18 cellular contexts compared by ENCODE assay signal in the genomic region with DNA sequence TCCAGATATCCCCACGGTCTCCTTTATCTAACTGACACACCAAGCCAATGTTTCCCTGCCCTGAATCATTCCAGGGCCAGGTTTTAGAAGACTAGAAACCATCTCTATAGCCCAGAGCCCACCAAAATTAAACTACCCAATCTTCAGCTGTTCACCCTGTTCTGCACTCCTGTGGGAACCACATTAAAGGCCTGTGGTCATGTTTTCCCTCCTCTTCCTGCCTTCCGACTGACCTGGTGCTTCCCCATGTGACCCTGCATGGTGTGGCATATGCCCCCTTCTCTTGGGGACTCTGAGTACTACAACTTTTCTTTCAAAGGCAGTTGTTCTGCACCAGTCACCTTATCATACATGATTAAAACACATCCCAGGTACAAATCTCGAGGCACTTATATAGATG.
DNase-seq lines count a peak whose midpoint lies in the region; ATAC-seq and TF ChIP-seq lines count a peak whose summit lies in the region.
"Had no signal": no experiment of that assay in that cellular context is flagged by ENCODE, and none has a peak within 500 bp of the region (broad histone marks: within the 10 kb centered on the region; RNA-seq: fewer than 3 reads in every experiment).

No MANE protein-coding gene starts in this region.

- H3K27me3 ChIP-seq in DND-41 (ENCODE audit: insufficient read depth, low read length, poor library complexity) (no peaks in the 10 kb centered on the region), right cardiac atrium (ENCODE audit: control insufficient read depth, insufficient read depth) (no peaks in the 10 kb centered on the region), H7 (ENCODE audit: control insufficient read depth, insufficient read depth, low read length) (no peaks in the 10 kb centered on the region)

- H3K4me1 ChIP-seq in DND-41 (ENCODE audit: insufficient read depth, low read length) (peaks cover 61% of the 10 kb centered on the region), right cardiac atrium (ENCODE audit: control insufficient read depth, insufficient read depth, low read length) (no peaks in the 10 kb centered on the region)

- H3K4me3 ChIP-seq in DND-41 (ENCODE audit: low read depth in 1 of 2, low read length in 2 of 2): no peak overlapping the region
- no peak overlapping the region for H3K4me3 ChIP-seq in right cardiac atrium (ENCODE audit: low read length)
- no peak overlapping the region for H3K4me3 ChIP-seq in H7 (ENCODE audit: insufficient read depth, low read depth, low read length)
- no peak overlapping the region for H3K4me3 ChIP-seq in coronary artery
- H3K4me3 ChIP-seq: GM23338 had no signal

- peaks cover 5% of the 10 kb centered on the region for H3K36me3 Mint-ChIP-seq in activated naive CD8-positive, alpha-beta T cell
- H3K36me3 Mint-ChIP-seq in activated naive CD8-positive, alpha-beta T cell treated with anti-CD3 and anti-CD28 coated beads, Interleukin-2, amount 50 U/mL, for 24 hours (ENCODE audit: low read depth): peaks cover 10% of the 10 kb centered on the region
- peaks cover 1% of the 10 kb centered on the region for H3K36me3 Mint-ChIP-seq in central memory CD8-positive, alpha-beta T cell (ENCODE audit: insufficient read depth)

- H3K27ac ChIP-seq in DND-41 (ENCODE audit: low read length): peak overlapping the region; percentile 3; the same call in 1 of the 2 replicates
- H3K27ac ChIP-seq in right cardiac atrium (ENCODE audit: low read length): no peak overlapping the region
- no peak overlapping the region for H3K27ac ChIP-seq in coronary artery
- H3K27ac ChIP-seq: KMS-11 had no signal

- ATAC-seq in activated naive CD8-positive, alpha-beta T cell treated with anti-CD3 and anti-CD28 coated beads, Interleukin-2, amount 50 U/mL, for 24 hours: no peak
- ATAC-seq in DND-41 (ENCODE audit: insufficient read depth, low read depth) (peak; percentile 21), right cardiac atrium (no peak)
- ATAC-seq in central memory CD8-positive, alpha-beta T cell (replicated peaks; ENCODE audit: extremely low read depth, poor library complexity, severe bottlenecking): no peak
- ATAC-seq: GM23338, Right ventricle myocardium inferior had no signal

- no peak overlapping the region for H3K4me3 Mint-ChIP-seq in activated naive CD8-positive, alpha-beta T cell
- no peak overlapping the region for H3K4me3 Mint-ChIP-seq in activated naive CD8-positive, alpha-beta T cell treated with anti-CD3 and anti-CD28 coated beads, Interleukin-2, amount 50 U/mL, for 24 hours
- H3K4me3 Mint-ChIP-seq in central memory CD8-positive, alpha-beta T cell: no peak overlapping the region
- H3K4me3 Mint-ChIP-seq: GM23338 had no signal

- H4K20me1 ChIP-seq in DND-41 (ENCODE audit: insufficient read depth, low read length): no peaks in the 10 kb centered on the region

- H3K4me1 Mint-ChIP-seq in activated naive CD8-positive, alpha-beta T cell (ENCODE audit: low read depth): peaks cover 59% of the 10 kb centered on the region
- H3K4me1 Mint-ChIP-seq in activated naive CD8-positive, alpha-beta T cell treated with anti-CD3 and anti-CD28 coated beads, Interleukin-2, amount 50 U/mL, for 24 hours: peaks cover 48% of the 10 kb centered on the region
- H3K4me1 Mint-ChIP-seq in central memory CD8-positive, alpha-beta T cell: peaks cover 53% of the 10 kb centered on the region
- H3K4me1 Mint-ChIP-seq: GM23338 had no signal

- H3K9ac ChIP-seq in DND-41 (ENCODE audit: low read depth, low read length): no peak overlapping the region
- H3K9ac ChIP-seq: KMS-11 had no signal

- no peaks in the 10 kb centered on the region for H3K27me3 Mint-ChIP-seq in activated naive CD8-positive, alpha-beta T cell
- no peaks in the 10 kb centered on the region for H3K27me3 Mint-ChIP-seq in activated naive CD8-positive, alpha-beta T cell treated with anti-CD3 and anti-CD28 coated beads, Interleukin-2, amount 50 U/mL, for 24 hours
- no peaks in the 10 kb centered on the region for H3K27me3 Mint-ChIP-seq in central memory CD8-positive, alpha-beta T cell

- TF ChIP-seq CTCF in DND-41 (IDR thresholded peaks at IDR 0.05; ENCODE audit: borderline replicate concordance, extremely low read depth, low read length, poor library complexity, severe bottlenecking): no peak
- TF ChIP-seq CTCF in coronary artery (IDR thresholded peaks at IDR 0.05): no peak

- peaks cover 4% of the 10 kb centered on the region for H3K9me3 ChIP-seq in DND-41 (ENCODE audit: insufficient read depth, low read length, severe bottlenecking)
- H3K9me3 ChIP-seq in right cardiac atrium (ENCODE audit: control insufficient read depth, low read length): no peaks in the 10 kb centered on the region

- DNase-seq in activated naive CD8-positive, alpha-beta T cell treated with anti-CD3 and anti-CD28 coated beads, Interleukin-2, amount 50 U/mL, for 24 hours: no peak
- DNase-seq in DND-41 (peak; percentile 53), right cardiac atrium (no peak), H7 (no peak), coronary artery (ENCODE audit: low spot score) (no peak)
- DNase-seq in central memory CD8-positive, alpha-beta T cell (ENCODE audit: low spot score in 2 of 2): no peak
- DNase-seq: C1 segment of cervical spinal cord; DMS79 treated with DMSO at 0.1 percent for 48 hours; NCI-H1417; NCI-H187; NCI-H2107; NCI-H510A; NCI-H748 treated with DMSO at 0.1 percent for 48 hours; NK-92 treated with Interleukin-12 subunit alpha and Interleukin-12 subunit beta, amount 100 ng/mL, for 24 hours had no signal

- peaks cover 8% of the 10 kb centered on the region for H3K9me3 Mint-ChIP-seq in activated naive CD8-positive, alpha-beta T cell (ENCODE audit: low read depth)
- H3K9me3 Mint-ChIP-seq in activated naive CD8-positive, alpha-beta T cell treated with anti-CD3 and anti-CD28 coated beads, Interleukin-2, amount 50 U/mL, for 24 hours: peaks cover 24% of the 10 kb centered on the region
- peaks cover 14% of the 10 kb centered on the region for H3K9me3 Mint-ChIP-seq in central memory CD8-positive, alpha-beta T cell
- H3K9me3 Mint-ChIP-seq: GM23338 had no signal

- H3K36me3 ChIP-seq in DND-41 (ENCODE audit: insufficient read depth, low read length) (no peaks in the 10 kb centered on the region), H7 (replicated peaks; ENCODE audit: control insufficient read depth, insufficient read depth, low read length) (no peaks in the 10 kb centered on the region)

- intact Hi-C loops in right cardiac atrium (cut with DNase I): no loop called here

- H2AFZ ChIP-seq in DND-41 (ENCODE audit: low read depth, low read length): no peak overlapping the region
- H2AFZ ChIP-seq: GM23338 had no signal

- WGBS in right cardiac atrium: 62% methylated on average over 3 of the region's 3 CpGs

- H3K79me2 ChIP-seq in DND-41 (ENCODE audit: insufficient read depth, low read length): no peaks in the 10 kb centered on the region

- no peak overlapping the region for H3K4me2 ChIP-seq in DND-41 (ENCODE audit: insufficient read depth, low read length)
- H3K4me2 ChIP-seq: GM23338, KMS-11 had no signal

- H3K27ac Mint-ChIP-seq in activated naive CD8-positive, alpha-beta T cell: peak overlapping the region; percentile 18
- no peak overlapping the region for H3K27ac Mint-ChIP-seq in activated naive CD8-positive, alpha-beta T cell treated with anti-CD3 and anti-CD28 coated beads, Interleukin-2, amount 50 U/mL, for 24 hours
- H3K27ac Mint-ChIP-seq in central memory CD8-positive, alpha-beta T cell (ENCODE audit: low read depth): peak overlapping the region; percentile 20
- H3K27ac Mint-ChIP-seq: GM23338 had no signal
